Comparison of ENCODE assay signal across 9 cellular contexts in the genomic region with DNA sequence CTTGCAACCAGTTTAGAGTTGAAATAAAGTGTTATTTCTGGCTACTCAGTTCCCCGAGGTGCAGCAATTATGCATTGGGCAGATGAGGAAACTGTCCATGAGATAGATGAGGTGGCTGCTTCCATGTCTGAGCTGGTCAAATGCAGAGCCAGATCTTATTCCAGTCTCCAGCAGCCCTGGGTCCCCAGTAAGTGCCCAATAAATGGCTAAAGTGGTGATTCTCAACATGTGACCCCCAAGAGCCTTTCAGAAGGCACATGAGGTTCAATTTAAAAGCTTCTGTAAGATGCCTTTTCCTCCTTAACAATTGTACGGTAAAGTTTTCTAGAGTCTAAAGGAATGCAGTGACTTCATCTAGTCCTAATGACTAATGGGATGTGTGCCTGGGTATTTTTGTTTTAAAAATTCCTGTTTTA. TPM values are rescaled to one million over a fixed set of nuclear protein-coding genes. Genes with fewer than 3 reads are reported as not detected.
DNase-seq lines count a peak whose midpoint lies in the region; ATAC-seq, FAIRE-seq and TF ChIP-seq lines count a peak whose summit lies in the region.
"Had no signal": no experiment of that assay in that cellular context is flagged by ENCODE, and none has a peak within 500 bp of the region (broad histone marks: within the 10 kb centered on the region; RNA-seq: fewer than 3 reads in every experiment).

No MANE protein-coding gene starts in this region.

- H3K27ac ChIP-seq in left ventricle myocardium inferior (replicated peaks), result peak overlapping the region; percentile 72
- H3K27ac ChIP-seq in OCI-LY7 (ENCODE audit: low read depth, low read length, poor library complexity, severe bottlenecking), result no peak overlapping the region
- peak overlapping the region; percentile 95 for H3K27ac ChIP-seq in foreskin keratinocyte

- intact Hi-C loops in left ventricle myocardium inferior (cut with micrococcal nuclease), result loop anchor here (5.0 to 10.0 kb wide), 2 partner anchors 79 to 296 kb away; partner anchors contain the start of gene SLC36A1
- intact Hi-C loops in cardiac septum (cut with DNase I), result loop anchor here (1.0 kb wide), 2 partner anchors 23 to 82 kb away; no protein-coding TSS in a partner anchor
- intact Hi-C loops in OCI-LY7 (cut with micrococcal nuclease; ENCODE audit: unreplicated experiment), result loop anchor here (1.0 to 5.0 kb wide), 2 partner anchors 82 to 219 kb away; no protein-coding TSS in a partner anchor

- H3K9me3 ChIP-seq in left ventricle myocardium inferior (replicated peaks) (no peaks in the 10 kb centered on the region), OCI-LY7 (ENCODE audit: low read length) (no peaks in the 10 kb centered on the region)

- no peak overlapping the region for H2AFZ ChIP-seq in OCI-LY7 (ENCODE audit: low read length)

- CTCF ChIA-PET in OCI-LY7 (lab: Charles Lee; ENCODE audit: unreplicated experiment), result interaction anchor here (1.0 to 2.7 kb wide), 3 partner anchors 42 to 89 kb away, joined by 3 to 8 read pairs (median 4); no protein-coding TSS in a partner anchor

- peak; percentile 35 for ATAC-seq in foreskin keratinocyte
- no peak for ATAC-seq in HG03457 (IDR thresholded peaks at IDR 0.05; ENCODE audit: unreplicated experiment)
- no peak for ATAC-seq in GM19397 (IDR thresholded peaks at IDR 0.05; ENCODE audit: unreplicated experiment)

- no peak for FAIRE-seq in urothelium cell line (lab: Jason Lieb, UNC)
- no peak for FAIRE-seq in GM19239 (lab: Jason Lieb, UNC)

- BruUV-seq in OCI-LY7 (replicated peaks; lab: Mats Ljungman, UMichigan), result no TSS peak

- no peaks in the 10 kb centered on the region for H3K79me2 ChIP-seq in OCI-LY7 (ENCODE audit: insufficient read depth, low read depth, low read length)

- no peak for DNase-seq in left ventricle myocardium inferior
- no peak for DNase-seq in cardiac septum (ENCODE audit: low spot score)
- no peak for DNase-seq in OCI-LY7 (ENCODE audit: low spot score)
- peak; percentile 80 to 90 for DNase-seq in foreskin keratinocyte
- DNase-seq in urothelium cell line (ENCODE audit: low spot score), result peak; percentile 31
- DNase-seq in GM19239 (ENCODE audit: insufficient read length, low spot score), result no peak

- H4K20me1 ChIP-seq in OCI-LY7 (ENCODE audit: insufficient read depth, low read length), result no peaks in the 10 kb centered on the region

- peak overlapping the region; percentile 26 for H3K4me3 ChIP-seq in left ventricle myocardium inferior
- no peak overlapping the region for H3K4me3 ChIP-seq in OCI-LY7 (ENCODE audit: low read depth, low read length, poor library complexity, severe bottlenecking)

- peaks cover 40% of the 10 kb centered on the region for H3K4me1 ChIP-seq in left ventricle myocardium inferior
- no peaks in the 10 kb centered on the region for H3K4me1 ChIP-seq in OCI-LY7 (ENCODE audit: insufficient read depth, low read length, poor library complexity, severe bottlenecking)
- peaks cover 63% of the 10 kb centered on the region for H3K4me1 ChIP-seq in foreskin keratinocyte

- POLR2A ChIA-PET in OCI-LY7 (lab: Charles Lee), result no interaction called here

- H3K9me2 ChIP-seq in OCI-LY7 (ENCODE audit: insufficient read depth, low read length), result no peaks in the 10 kb centered on the region

- no peak overlapping the region for H3K4me2 ChIP-seq in OCI-LY7 (ENCODE audit: low read length)

- no peaks in the 10 kb centered on the region for H3K27me3 ChIP-seq in left ventricle myocardium inferior (ENCODE audit: low read depth)
- no peaks in the 10 kb centered on the region for H3K27me3 ChIP-seq in foreskin keratinocyte

- H3K36me3 ChIP-seq in left ventricle myocardium inferior, result peaks cover 8% of the 10 kb centered on the region
- H3K36me3 ChIP-seq in OCI-LY7 (ENCODE audit: insufficient read depth, low read length), result peaks cover 36% of the 10 kb centered on the region; the same call in 1 of the 2 replicates

- TF ChIP-seq CTCF in left ventricle myocardium inferior (IDR thresholded peaks at IDR 0.05; ENCODE audit: borderline replicate concordance), result peak; percentile 43
- TF ChIP-seq CTCF in OCI-LY7 (conservative IDR thresholded peaks at IDR 0.05; ENCODE audit: low read length), result peak; percentile 58
- TF ChIP-seq CTCF in foreskin keratinocyte (conservative IDR thresholded peaks at IDR 0.05), result no peak

RNA-seq across cellular contexts. Expression of gene ATOX1, which starts 17.5 kb away (rescaled TPM):
- total RNA-seq in left ventricle myocardium inferior (65.4 TPM), cardiac septum (61.4 TPM), OCI-LY7 (2022) (86.6 and 92.5 TPM in 2 replicates), foreskin keratinocyte (175 and 202 TPM in 2 replicates)
- 58.2 and 71.0 TPM in 2 replicates for total RNA-seq in OCI-LY7 (2014; rRNA removed; shearing (Covaris generic))
- polyA plus RNA-seq in foreskin keratinocyte, result 352 and 359 TPM in 2 replicates

RNA-seq across cellular contexts. Expression of gene G3BP1, which starts 30.8 kb away (rescaled TPM):
- total RNA-seq in left ventricle myocardium inferior, result 95.0 TPM
- total RNA-seq in cardiac septum, result 99.4 TPM
- total RNA-seq in OCI-LY7 (2014; rRNA removed; shearing (Covaris generic)), result 163 and 178 TPM in 2 replicates
- 232 and 261 TPM in 2 replicates for total RNA-seq in OCI-LY7 (2022)
- total RNA-seq in foreskin keratinocyte, result 270 and 295 TPM in 2 replicates
- 74.1 and 96.7 TPM in 2 replicates for polyA plus RNA-seq in foreskin keratinocyte

RNA-seq across cellular contexts. Expression of gene SPARC, which starts 54.3 kb away (rescaled TPM):
- 477 TPM for total RNA-seq in left ventricle myocardium inferior
- total RNA-seq in cardiac septum, result 539 TPM
- total RNA-seq in OCI-LY7 (2014; rRNA removed; shearing (Covaris generic)), result not detected in 2 replicates
- total RNA-seq in OCI-LY7 (2022), result 0.89 TPM in 1 of 2 replicates, not detected in the other
- total RNA-seq in foreskin keratinocyte, result 459 and 490 TPM in 2 replicates
- 365 and 441 TPM in 2 replicates for polyA plus RNA-seq in foreskin keratinocyte
- polyA plus RNA-seq: CD8-positive, alpha-beta memory T cell had no signal

Comparison
In these comparisons a context has a peak if more than half of its experiments do, and no peak if none do; other contexts are left out.
1. DNase-seq: peak in foreskin keratinocyte (2 of 2) and urothelium cell line (single experiment); none in left ventricle myocardium inferior (single experiment), cardiac septum (single experiment), OCI-LY7 (single experiment) and GM19239 (single experiment).
2. RNA of gene SPARC, which starts 54.3 kb away (total RNA-seq): 539 TPM in cardiac septum (single experiment), 477 TPM in left ventricle myocardium inferior (single experiment) and 459 to 490 TPM in foreskin keratinocyte; 0.89 TPM in OCI-LY7; every median in the first group is over 100 times any median in the second.